Comparison of ENCODE assay signal across 15 cellular contexts in genomic region chr19:47644199-47644598, GRCh38.
"Had no signal": no experiment of that assay in that cellular context is flagged by ENCODE, and none has a peak within 500 bp of the region (broad histone marks: within the 10 kb centered on the region; RNA-seq: fewer than 3 reads in every experiment).

No MANE protein-coding gene starts in this region.

- ATAC-seq: activated CD8-positive, alpha-beta memory T cell treated with anti-CD3 and anti-CD28 coated beads, Interleukin-2, amount 10 ng/mL, durations not matched to agents 7 days and 5 days; foreskin keratinocyte; right lobe of liver; T-cell had no signal

- H3K9me3 Mint-ChIP-seq: activated CD4-positive, alpha-beta memory T cell treated with anti-CD3 and anti-CD28 coated beads, Interleukin-2, amount 10 ng/mL, durations not matched to agents 7 days and 5 days had no signal

- H3K36me3 ChIP-seq: right lobe of liver had no signal

- H3K9me3 ChIP-seq: right lobe of liver, tibial artery had no signal

- H3K4me3 ChIP-seq: lung, right lobe of liver, tibial artery had no signal

- DNase-seq: activated CD4-positive, alpha-beta memory T cell treated with anti-CD3 and anti-CD28 coated beads, Interleukin-2, amount 10 ng/mL, durations not matched to agents 7 days and 5 days; activated CD4-positive, alpha-beta T cell treated with anti-CD3 and anti-CD28 coated beads for 48 hours; activated CD4-positive, CD25-positive, alpha-beta regulatory T cell; activated CD8-positive, alpha-beta memory T cell treated with anti-CD3 and anti-CD28 coated beads, Interleukin-2, amount 10 ng/mL, durations not matched to agents 7 days and 5 days; hippocampal formation; islet precursor cell; nephron progenitor cell; right lobe of liver; stimulated activated naive CD4-positive, alpha-beta T cell treated with Interleukin-2 at 50 U/mL for 16 hours; T-cell; T-helper 9 cell; tibial artery had no signal

- H3K27me3 Mint-ChIP-seq: activated CD4-positive, alpha-beta memory T cell treated with anti-CD3 and anti-CD28 coated beads, Interleukin-2, amount 10 ng/mL, durations not matched to agents 7 days and 5 days; activated CD8-positive, alpha-beta memory T cell treated with anti-CD3 and anti-CD28 coated beads, Interleukin-2, amount 10 ng/mL, durations not matched to agents 7 days and 5 days; activated naive CD8-positive, alpha-beta T cell; T-cell had no signal

- H3K27me3 ChIP-seq: foreskin keratinocyte, right lobe of liver, tibial artery had no signal

- H3K4me3 Mint-ChIP-seq: activated CD4-positive, alpha-beta memory T cell treated with anti-CD3 and anti-CD28 coated beads, Interleukin-2, amount 10 ng/mL, durations not matched to agents 7 days and 5 days; activated CD8-positive, alpha-beta memory T cell treated with anti-CD3 and anti-CD28 coated beads, Interleukin-2, amount 10 ng/mL, durations not matched to agents 7 days and 5 days; activated naive CD8-positive, alpha-beta T cell; nephron progenitor cell; T-cell had no signal

- H3K27ac Mint-ChIP-seq: activated CD4-positive, alpha-beta memory T cell treated with anti-CD3 and anti-CD28 coated beads, Interleukin-2, amount 10 ng/mL, durations not matched to agents 7 days and 5 days; activated CD8-positive, alpha-beta memory T cell treated with anti-CD3 and anti-CD28 coated beads, Interleukin-2, amount 10 ng/mL, durations not matched to agents 7 days and 5 days; T-cell had no signal

- H3K27ac ChIP-seq: foreskin keratinocyte, right lobe of liver, tibial artery had no signal
